ENCODE assay signal across 8 cellular contexts in genomic region chr15:67080900-67081431, GRCh38. TPM values are rescaled to one million over a fixed set of nuclear protein-coding genes. Genes with fewer than 3 reads are reported as not detected.
DNase-seq lines count a peak whose midpoint lies in the region; ATAC-seq and TF ChIP-seq lines count a peak whose summit lies in the region.

No MANE protein-coding gene starts in this region.

- DNase-seq in Ammon's horn (ENCODE audit: low spot score): peak; percentile 86
- peak in 15 of 34 experiments; percentile 26 to 70 (median 44) for DNase-seq in T-cell
- DNase-seq in chondrocyte (ENCODE audit: low spot score): no peak
- no peak for DNase-seq in mesothelial cell of epicardium (ENCODE audit: low spot score in 2 of 2, unreplicated experiment in 2 of 2)
- DNase-seq in thoracic aorta (ENCODE audit: low spot score): peak; percentile 55
- DNase-seq in NCI-H2227 (lab: John Stamatoyannopoulos, UW; ENCODE audit: unreplicated experiment): no peak

- ATAC-seq in GM19043 (IDR thresholded peaks at IDR 0.05; ENCODE audit: low read depth, unreplicated experiment) (peak; percentile 33), HG03342 (IDR thresholded peaks at IDR 0.05; ENCODE audit: unreplicated experiment) (peak; percentile 36), T-cell (replicated peaks in 1 of 4) (peak in 3 of 4 experiments; percentile 24 to 41 (median 30)), thoracic aorta (ENCODE audit: insufficient number of reproducible peaks, low FRiP score, low read depth) (peak; percentile 19)

- peak overlapping the region; percentile 21 to 24 (median 22) for H3K4me3 Mint-ChIP-seq in T-cell
- H3K4me3 Mint-ChIP-seq in chondrocyte (ENCODE audit: unreplicated experiment): peak overlapping the region; percentile 50
- no peak overlapping the region for H3K4me3 Mint-ChIP-seq in mesothelial cell of epicardium

- peaks cover 48 to 95% of the 10 kb centered on the region in 2 donors for H3K4me1 ChIP-seq in thoracic aorta (ENCODE audit: control insufficient read depth in 1 of 2, low read depth in 2 of 2)

- peaks cover 81 to 97% (median 95%) of the 10 kb centered on the region in 3 donors for H3K4me1 Mint-ChIP-seq in T-cell
- peaks cover 82% of the 10 kb centered on the region for H3K4me1 Mint-ChIP-seq in chondrocyte (ENCODE audit: low read depth)
- H3K4me1 Mint-ChIP-seq in mesothelial cell of epicardium: peaks cover 66% of the 10 kb centered on the region

- POLR2A ChIA-PET in T-cell (lab: Charles Lee): interaction anchor here in 1 of 2 donors (0.7 to 2.3 kb wide), 2 partner anchors 12 to 21 kb away, joined by 3 to 7 read pairs; no protein-coding TSS in a partner anchor

- H3K36me3 ChIP-seq in thoracic aorta: no peaks in the 10 kb centered on the region

- H3K27ac Mint-ChIP-seq in T-cell: peak overlapping the region; percentile 94 to 97
- H3K27ac Mint-ChIP-seq in chondrocyte (ENCODE audit: unreplicated experiment): peak overlapping the region; percentile 96
- H3K27ac Mint-ChIP-seq in mesothelial cell of epicardium: peak overlapping the region; percentile 50

- peak overlapping the region; percentile 39 for H3K4me3 ChIP-seq in thoracic aorta

- H3K9me3 Mint-ChIP-seq in T-cell (no peaks in the 10 kb centered on the region), chondrocyte (ENCODE audit: low read depth) (no peaks in the 10 kb centered on the region), mesothelial cell of epicardium (no peaks in the 10 kb centered on the region)

- H3K27me3 Mint-ChIP-seq in T-cell (no peaks in the 10 kb centered on the region), chondrocyte (ENCODE audit: low read depth) (no peaks in the 10 kb centered on the region), mesothelial cell of epicardium (ENCODE audit: low read depth) (no peaks in the 10 kb centered on the region)

- H3K27ac ChIP-seq in thoracic aorta: peak overlapping the region; percentile 59 to 69

- TF ChIP-seq CTCF in chondrocyte (IDR thresholded peaks at IDR 0.05) (peak; percentile 48), mesothelial cell of epicardium (IDR thresholded peaks at IDR 0.05; ENCODE audit: unreplicated experiment) (no peak), thoracic aorta (IDR thresholded peaks at IDR 0.05) (no peak)

- no peaks in the 10 kb centered on the region for H3K9me3 ChIP-seq in thoracic aorta

- CTCF ChIA-PET in T-cell (lab: Charles Lee): interaction anchor here (0.6 to 2.0 kb wide), 5 partner anchors 9 to 516 kb away, joined by 3 to 6 read pairs (median 3); no protein-coding TSS in a partner anchor

- H3K27me3 ChIP-seq in thoracic aorta (replicated peaks; ENCODE audit: insufficient read depth): no peaks in the 10 kb centered on the region

- H3K36me3 Mint-ChIP-seq in T-cell (peaks cover 33% of the 10 kb centered on the region), chondrocyte (ENCODE audit: low read depth) (no peaks in the 10 kb centered on the region), mesothelial cell of epicardium (peaks cover 8% of the 10 kb centered on the region)

RNA-seq across cellular contexts. Expression of gene SMAD3, which starts 15.6 kb away (rescaled TPM):
- total RNA-seq in T-cell: 100 to 1,000 TPM in 3 of 5 donors, 10 to 100 TPM in 2; 55.4 to 159 (median 110) TPM
- 19.0 to 27.2 TPM (median 23.2 TPM) in 3 replicates for total RNA-seq in chondrocyte
- 89.9 to 96.2 TPM (median 90.7 TPM) in 3 replicates for total RNA-seq in mesothelial cell of epicardium
- 10 to 100 TPM; 47.9 to 78.5 TPM for total RNA-seq in thoracic aorta

Comparison
In these comparisons a context has a peak if more than half of its experiments do, and no peak if none do; other contexts are left out.
1. DNase-seq: peak in Ammon's horn (single experiment) and thoracic aorta (single experiment); none in chondrocyte (single experiment), mesothelial cell of epicardium (0 of 2) and NCI-H2227 (single experiment).
2. Peak in every context shown above with its lines, with median percentiles within 50 percentile points of each other: ATAC-seq and H3K27ac Mint-ChIP-seq.